9 cellular contexts compared by ENCODE assay signal in the genomic region with DNA sequence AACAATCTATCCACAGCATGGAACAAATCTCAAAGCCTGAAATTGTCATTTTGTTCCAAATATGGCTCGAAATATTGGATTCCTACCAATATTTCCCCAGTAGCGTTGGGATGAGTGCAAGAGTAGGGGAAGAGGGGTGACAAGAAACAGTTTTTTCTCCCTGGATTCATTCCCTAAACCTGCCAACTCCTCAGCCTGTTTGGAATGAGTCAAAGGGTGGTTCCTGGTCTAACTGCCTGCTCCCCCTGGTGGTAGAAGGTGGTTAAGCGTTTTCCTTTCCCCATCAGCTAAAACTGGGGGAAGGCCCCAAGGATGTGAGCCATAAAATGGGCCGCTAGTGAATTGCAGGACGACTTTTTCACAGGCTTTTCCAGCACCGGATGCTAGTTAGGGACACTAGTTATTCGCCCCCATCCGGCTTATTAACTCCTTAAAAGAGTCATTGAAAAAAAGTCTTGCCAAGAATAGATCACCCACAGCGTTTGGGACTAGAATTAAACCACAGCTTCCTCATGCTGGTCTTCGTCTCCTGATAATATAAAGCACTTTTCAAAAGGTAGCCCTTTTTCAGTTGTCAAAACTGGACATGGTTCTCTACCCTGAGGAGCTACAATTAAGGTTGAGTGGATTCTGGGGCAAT.
DNase-seq lines count a peak whose midpoint lies in the region; ATAC-seq and TF ChIP-seq lines count a peak whose summit lies in the region.
"Had no signal": no experiment of that assay in that cellular context is flagged by ENCODE, and none has a peak within 500 bp of the region (broad histone marks: within the 10 kb centered on the region; RNA-seq: fewer than 3 reads in every experiment).

No MANE protein-coding gene starts in this region.

- H3K4me3 ChIP-seq in suprapubic skin, result no peak overlapping the region
- H3K4me3 ChIP-seq: ovary had no signal

- no peaks in the 10 kb centered on the region for H3K4me1 ChIP-seq in suprapubic skin

- H3K27ac ChIP-seq in suprapubic skin, result no peak overlapping the region
- H3K27ac ChIP-seq: ovary had no signal

- H3K27me3 ChIP-seq in suprapubic skin, result no peaks in the 10 kb centered on the region
- H3K27me3 ChIP-seq: ovary had no signal

- peaks cover 3% of the 10 kb centered on the region for H3K36me3 Mint-ChIP-seq in neural crest cell (ENCODE audit: low read depth)

- no peak overlapping the region for H3K27ac Mint-ChIP-seq in neural crest cell (ENCODE audit: unreplicated experiment)

- WGBS in suprapubic skin, result 27% methylated on average over 10 of the region's 10 CpGs

- no peak overlapping the region for H3K4me3 Mint-ChIP-seq in neural crest cell

- peak; percentile 58 for ATAC-seq in HG03103 (IDR thresholded peaks at IDR 0.05; ENCODE audit: low read depth, unreplicated experiment)

- no peaks in the 10 kb centered on the region for H3K27me3 Mint-ChIP-seq in neural crest cell (ENCODE audit: low read depth)

- no peaks in the 10 kb centered on the region for H3K9me3 ChIP-seq in suprapubic skin
- H3K9me3 ChIP-seq: ovary had no signal

- TF ChIP-seq CTCF in neural crest cell (conservative IDR thresholded peaks at IDR 0.05) (peak; percentile 78), suprapubic skin (IDR thresholded peaks at IDR 0.05) (peak; percentile 38 to 73)

- H3K9me3 Mint-ChIP-seq in neural crest cell, result no peaks in the 10 kb centered on the region

- no peaks in the 10 kb centered on the region for H3K36me3 ChIP-seq in suprapubic skin
- H3K36me3 ChIP-seq: ovary had no signal

- H3K4me1 Mint-ChIP-seq in neural crest cell, result peaks cover 12% of the 10 kb centered on the region

- peak; percentile 54 for DNase-seq in NCI-H748 (lab: John Stamatoyannopoulos, UW; ENCODE audit: unreplicated experiment)
- DNase-seq in NCI-H748 treated with DMSO at 0.1 percent for 48 hours (lab: John Stamatoyannopoulos, UW), result no peak
- peak; percentile 10 for DNase-seq in NOMO-1 treated with dmso at 0.1 percent for 144 hours (lab: John Stamatoyannopoulos, UW; ENCODE audit: unreplicated experiment)
- peak; percentile 77 for DNase-seq in activated CD8-positive, alpha-beta memory T cell treated with anti-CD3 and anti-CD28 coated beads, Interleukin-2, amount 50 U/mL, for 48 hours
- DNase-seq in fibroblast of gingiva (ENCODE audit: low read depth), result peak; percentile 32
- peak; percentile 72 for DNase-seq in neural crest cell (ENCODE audit: low read depth, low spot score)
- DNase-seq in suprapubic skin (ENCODE audit: low spot score in 2 of 2), result peak in 1 of 2 donors; percentile 65

- no peak for TF ChIP-seq EP300 in suprapubic skin (IDR thresholded peaks at IDR 0.05)

- no peak for TF ChIP-seq POLR2A in suprapubic skin (IDR thresholded peaks at IDR 0.05)
